Comparison of ENCODE assay signal across 7 cellular contexts in genomic region chr11:35144103-35144741, GRCh38. TPM values are rescaled to one million over a fixed set of nuclear protein-coding genes. Genes with fewer than 3 reads are reported as not detected.
DNase-seq lines count a peak whose midpoint lies in the region; ATAC-seq, FAIRE-seq and TF ChIP-seq lines count a peak whose summit lies in the region.

No MANE protein-coding gene starts in this region.

- H3K27ac Mint-ChIP-seq in activated naive CD8-positive, alpha-beta T cell treated with anti-CD3 and anti-CD28 coated beads for 36 hours: peak overlapping the region; percentile 99

- ATAC-seq in GM18873 (IDR thresholded peaks at IDR 0.05; ENCODE audit: low FRiP score, unreplicated experiment): peak; percentile 43
- ATAC-seq in HG02981 (IDR thresholded peaks at IDR 0.05; ENCODE audit: unreplicated experiment): peak; percentile 45
- ATAC-seq in PC-3: no peak; the same call in 1 of the 2 replicates

- H4K20me1 ChIP-seq in PC-3 (ENCODE audit: low read length): peaks cover 92% of the 10 kb centered on the region

- BruUV-seq in PC-3 (replicated peaks; lab: Mats Ljungman, UMichigan): no TSS peak

- peaks cover 84% of the 10 kb centered on the region for H3K36me3 Mint-ChIP-seq in activated naive CD8-positive, alpha-beta T cell treated with anti-CD3 and anti-CD28 coated beads for 36 hours

- peaks cover 100% of the 10 kb centered on the region for H3K79me2 ChIP-seq in PC-3 (ENCODE audit: low read length)

- DNase-seq in PC-3 (peak; percentile 83), kidney (no peak), medulla oblongata (ENCODE audit: extremely low spot score) (no peak)
- DNase-seq in activated naive CD8-positive, alpha-beta T cell treated with anti-CD3 and anti-CD28 coated beads for 36 hours: peak; percentile 79

- no peaks in the 10 kb centered on the region for H3K27me3 Mint-ChIP-seq in activated naive CD8-positive, alpha-beta T cell treated with anti-CD3 and anti-CD28 coated beads for 36 hours

- H3K36me3 ChIP-seq in PC-3 (ENCODE audit: low read depth, low read length): peaks cover 48% of the 10 kb centered on the region
- no peaks in the 10 kb centered on the region for H3K36me3 ChIP-seq in mucosa of rectum (ENCODE audit: control insufficient read depth in 2 of 2, insufficient read depth in 2 of 2, low read length in 2 of 2)
- H3K36me3 ChIP-seq in kidney (ENCODE audit: control insufficient read depth in 1 of 2, insufficient read depth in 2 of 2, low read length in 2 of 2): no peaks in the 10 kb centered on the region

- no peaks in the 10 kb centered on the region for H3K27me3 ChIP-seq in PC-3 (ENCODE audit: low read length)
- H3K27me3 ChIP-seq in mucosa of rectum (ENCODE audit: control insufficient read depth in 2 of 2, insufficient read depth in 2 of 2, low read length in 2 of 2): no peaks in the 10 kb centered on the region

- CTCF ChIA-PET in PC-3 (lab: Charles Lee): no interaction called here

- H3K9me2 ChIP-seq in PC-3 (replicated peaks; ENCODE audit: low read length): no peaks in the 10 kb centered on the region

- no peak overlapping the region for H2AFZ ChIP-seq in PC-3 (ENCODE audit: low read length)

- no peak for FAIRE-seq in kidney (lab: Jason Lieb, UNC)

- intact Hi-C loops in PC-3 (cut with micrococcal nuclease) (loop anchor here (5.0 kb wide), 2 partner anchors 147 to 248 kb away; no protein-coding TSS in a partner anchor), kidney (cut with DNase I) (no loop called here)

- H3K4me2 ChIP-seq in PC-3 (ENCODE audit: low read length): peak overlapping the region; percentile 89

- H3K4me3 ChIP-seq in PC-3 (ENCODE audit: low read length) (peak overlapping the region; percentile 99), mucosa of rectum (ENCODE audit: low read length in 2 of 2) (peak overlapping the region; percentile 14 to 46), kidney (ENCODE audit: low read length in 2 of 2) (no peak overlapping the region)

- peak overlapping the region; percentile 78 for H3K4me3 Mint-ChIP-seq in activated naive CD8-positive, alpha-beta T cell treated with anti-CD3 and anti-CD28 coated beads for 36 hours

- TF ChIP-seq CTCF in PC-3 (conservative IDR thresholded peaks at IDR 0.05; ENCODE audit: low read depth, low read length) (no peak), kidney (IDR thresholded peaks at IDR 0.05; ENCODE audit: borderline replicate concordance, extremely low read depth, insufficient read depth) (no peak)

- peaks cover 9% of the 10 kb centered on the region for H3K9me3 Mint-ChIP-seq in activated naive CD8-positive, alpha-beta T cell treated with anti-CD3 and anti-CD28 coated beads for 36 hours

- peaks cover 73% of the 10 kb centered on the region for H3K4me1 Mint-ChIP-seq in activated naive CD8-positive, alpha-beta T cell treated with anti-CD3 and anti-CD28 coated beads for 36 hours

- peak overlapping the region; percentile 32 for H3K9ac ChIP-seq in PC-3 (ENCODE audit: low read length)
- no peak overlapping the region for H3K9ac ChIP-seq in mucosa of rectum (ENCODE audit: low read depth in 1 of 2, low read length in 2 of 2)
- no peak overlapping the region for H3K9ac ChIP-seq in kidney (ENCODE audit: low read length in 2 of 2)

- no peaks in the 10 kb centered on the region for H3K9me3 ChIP-seq in PC-3 (ENCODE audit: low read length)
- H3K9me3 ChIP-seq in mucosa of rectum (ENCODE audit: control insufficient read depth in 2 of 2, low read length in 2 of 2): no peaks in the 10 kb centered on the region
- no peaks in the 10 kb centered on the region for H3K9me3 ChIP-seq in kidney (ENCODE audit: control insufficient read depth in 1 of 2, low read length in 2 of 2)

- H3K27ac ChIP-seq in PC-3 (ENCODE audit: low read length): peak overlapping the region; percentile 82
- H3K27ac ChIP-seq in mucosa of rectum (ENCODE audit: low read depth in 2 of 2, low read length in 2 of 2): peak overlapping the region; percentile 21 to 70
- H3K27ac ChIP-seq in kidney (ENCODE audit: low read depth in 2 of 2, low read length in 2 of 2): peak overlapping the region in 1 of 2 donors; percentile 2

- H3F3A ChIP-seq in PC-3 (ENCODE audit: low read length, unreplicated experiment): no peaks in the 10 kb centered on the region

- POLR2A ChIA-PET in PC-3 (lab: Charles Lee; ENCODE audit: unreplicated experiment): no interaction called here

- peaks cover 57% of the 10 kb centered on the region for H3K4me1 ChIP-seq in PC-3 (ENCODE audit: insufficient read depth, low read length)
- H3K4me1 ChIP-seq in mucosa of rectum (ENCODE audit: control insufficient read depth in 2 of 2, insufficient read depth in 2 of 2, low read length in 2 of 2): peaks cover 37 to 50% of the 10 kb centered on the region in 2 donors
- H3K4me1 ChIP-seq in kidney (ENCODE audit: control insufficient read depth in 1 of 2, insufficient read depth in 1 of 2, low read depth in 1 of 2, low read length in 2 of 2): no peaks in the 10 kb centered on the region

RNA-seq across cellular contexts. Expression of gene CD44, which starts 5.3 kb away (rescaled TPM):
- total RNA-seq in PC-3 (2014; rRNA removed) (181 and 241 TPM in 2 replicates), kidney (235 TPM)
- 100 to 1,000 TPM; 380 to 428 TPM for total RNA-seq in activated naive CD8-positive, alpha-beta T cell treated with anti-CD3 and anti-CD28 coated beads for 36 hours
- polyA plus RNA-seq in kidney (ENCODE audit: insufficient read depth, low read depth, low replicate concordance): 13.8 TPM

Comparison
In these comparisons a context has a peak if more than half of its experiments do, and no peak if none do; other contexts are left out.
1. DNase-seq: peak in PC-3 (single experiment) and activated naive CD8-positive, alpha-beta T cell treated with anti-CD3 and anti-CD28 coated beads for 36 hours (single experiment); none in kidney (single experiment) and medulla oblongata (single experiment).
2. H3K4me3 ChIP-seq: peak in PC-3 (single experiment) and mucosa of rectum (2 of 2); none in kidney (0 of 2).